Comparison of ENCODE assay signal across 21 cellular contexts in the genomic region with DNA sequence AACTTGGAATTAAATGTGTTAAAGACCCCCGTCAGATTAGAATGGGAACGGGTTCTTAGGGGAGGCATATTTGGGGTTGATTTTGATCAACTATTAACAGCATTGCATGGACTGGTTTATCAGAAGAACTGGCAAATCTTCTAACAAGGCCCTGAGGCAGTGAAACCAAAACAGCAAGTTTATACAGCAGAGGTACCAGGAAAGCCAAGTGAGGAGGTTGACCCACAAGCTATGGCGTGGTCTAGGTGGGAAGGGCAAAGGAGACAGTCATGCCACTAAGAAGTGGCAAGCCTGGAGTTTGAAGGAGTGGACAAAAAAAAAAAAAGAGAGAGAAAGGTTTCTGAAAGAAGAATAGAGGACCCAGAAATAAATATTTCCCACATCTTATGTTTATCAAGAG.
DNase-seq lines count a peak whose midpoint lies in the region; ATAC-seq, FAIRE-seq and TF ChIP-seq lines count a peak whose summit lies in the region.
"Had no signal": no experiment of that assay in that cellular context is flagged by ENCODE, and none has a peak within 500 bp of the region (broad histone marks: within the 10 kb centered on the region; RNA-seq: fewer than 3 reads in every experiment).

No MANE protein-coding gene starts in this region.

- no peaks in the 10 kb centered on the region; the same call in 1 of the 2 replicates for H3K9me2 ChIP-seq in GM23338 (ENCODE audit: insufficient read depth)

- WGBS in HepG2 (ENCODE audit: low lambda C conversion rate) = 63% methylated on average over 3 of the region's 3 CpGs
- WGBS in prostate gland = 36% methylated on average over 3 of the region's 3 CpGs

- ATAC-seq in GM23338 (no peak), HepG2 (no peak)
- ATAC-seq: esophagus mucosa, K562 had no signal

- H3K9me3 ChIP-seq in ascending aorta = peaks cover 0 to 2% of the 10 kb centered on the region in 2 donors
- peaks cover 7% of the 10 kb centered on the region; the same call in 1 of the 2 replicates for H3K9me3 ChIP-seq in HepG2 (ENCODE audit: low read length)
- no peaks in the 10 kb centered on the region for H3K9me3 ChIP-seq in skeletal muscle satellite cell (replicated peaks; ENCODE audit: low read length)
- H3K9me3 ChIP-seq in prostate gland = no peaks in the 10 kb centered on the region
- H3K9me3 ChIP-seq: Peyer's patch had no signal

- TF ChIP-seq EP300 in HepG2 (IDR thresholded peaks at IDR 0.05; ENCODE audit: low read depth in 2 of 2, low read length in 2 of 2) = no peak
- TF ChIP-seq EP300 in HepG2 (CRISPR knock-in tag; IDR thresholded peaks at IDR 0.05; ENCODE audit: borderline replicate concordance) = no peak

- H3K36me3 Mint-ChIP-seq in GM23338 (ENCODE audit: low read depth) = no peaks in the 10 kb centered on the region

- CTCF ChIA-PET in HepG2 (lab: Yijun Ruan, JAX; ENCODE audit: low intra/inter-chr PET ratio, low total read pairs) = no interaction called here

- no peak for FAIRE-seq in HepG2 (lab: Jason Lieb, UNC)
- FAIRE-seq: K562 had no signal

- no peaks in the 10 kb centered on the region for H3F3A ChIP-seq in GM23338 (replicated peaks; ENCODE audit: low read depth)

- TF ChIP-seq CTCF in GM23338 (conservative IDR thresholded peaks at IDR 0.05; ENCODE audit: low read depth in 2 of 2) (no peak), ascending aorta (IDR thresholded peaks at IDR 0.05) (no peak), HepG2 (CRISPR knock-in tag; IDR thresholded peaks at IDR 0.05) (no peak), prostate gland (IDR thresholded peaks at IDR 0.05) (no peak)

- H3K79me2 ChIP-seq in GM23338 (replicated peaks; ENCODE audit: insufficient read depth) = no peaks in the 10 kb centered on the region
- H3K79me2 ChIP-seq in HepG2 (ENCODE audit: insufficient read depth, low read length) = no peaks in the 10 kb centered on the region

- H2AFZ ChIP-seq in GM23338 = peak overlapping the region; percentile 8; the same call in 1 of the 2 replicates
- H2AFZ ChIP-seq in HepG2 (ENCODE audit: low read length) = peak overlapping the region; percentile 94

- POLR2A ChIA-PET in HepG2 (lab: Yijun Ruan, JAX) = interaction anchor here (1.3 kb wide), 1 partner anchor 32 kb away, joined by 6 read pairs; no protein-coding TSS in a partner anchor

- H3K4me3 ChIP-seq in GM23338 (no peak overlapping the region), ascending aorta (no peak overlapping the region), HepG2 (replicated peaks in 1 of 3; ENCODE audit: insufficient read depth in 1 of 3, low read depth in 2 of 3, low read length in 3 of 3) (peak overlapping the region in 2 of 3 experiments; percentile 31 to 35; a peak in 3 of 6 replicates), skeletal muscle satellite cell (ENCODE audit: low read length) (no peak overlapping the region), prostate gland (no peak overlapping the region)
- H3K4me3 ChIP-seq: K562, Peyer's patch had no signal

- in situ Hi-C loops in HepG2 (cut with HindIII; ENCODE audit: extremely low pct_ligation_motif_present, low pct_unique_long_range_greater_than_20kb) = no loop called here

- H4K20me1 ChIP-seq in GM23338 (replicated peaks; ENCODE audit: insufficient read depth) (no peaks in the 10 kb centered on the region), HepG2 (ENCODE audit: insufficient read depth, low read length) (no peaks in the 10 kb centered on the region)

- H3K27ac ChIP-seq in GM23338 (ENCODE audit: low read depth) (no peak overlapping the region), ascending aorta (peak overlapping the region; percentile 47 to 56), HepG2 (ENCODE audit: extremely low read length, insufficient read depth, low read length) (peak overlapping the region; percentile 67), prostate gland (no peak overlapping the region)
- H3K27ac ChIP-seq: Peyer's patch had no signal

- BruUV-seq in HepG2 (replicated peaks; lab: Mats Ljungman, UMichigan) = no TSS peak

- no peak overlapping the region for H3K4me3 Mint-ChIP-seq in GM23338
- H3K4me3 Mint-ChIP-seq: activated naive CD8-positive, alpha-beta T cell treated with anti-CD3 and anti-CD28 coated beads, Interleukin-2, amount 10 ng/mL, durations not matched to agents 7 days and 5 days; activated T-helper 1 cell treated with anti-CD3 and anti-CD28 coated beads, Interleukin-12 subunit alpha, Interleukin-12 subunit beta, Interleukin-2, Interleukin-4 antibody, amounts not matched to agents 30 ng/mL and 10 ng/mL and 1 ng/mL, durations not matched to agents 14 hours and 24 hours and 36 hours had no signal

- TF ChIP-seq POLR2A in HepG2 (IDR thresholded peaks at IDR 0.05; ENCODE audit: insufficient read depth in 1 of 2, low read depth in 2 of 2, low read length in 2 of 2) (no peak), prostate gland (IDR thresholded peaks at IDR 0.05) (no peak)

- TF ChIP-seq RAD21 in HepG2 (CRISPR knock-in tag; IDR thresholded peaks at IDR 0.05) = no peak

- peaks cover 14% of the 10 kb centered on the region; the same call in 2 of the 3 replicates for H3K4me1 Mint-ChIP-seq in GM23338

- peaks cover 6% of the 10 kb centered on the region; the same call in 1 of the 2 replicates for H3K4me1 ChIP-seq in GM23338 (ENCODE audit: insufficient read depth)
- peaks cover 8 to 14% of the 10 kb centered on the region in 2 donors for H3K4me1 ChIP-seq in ascending aorta
- peaks cover 59% of the 10 kb centered on the region for H3K4me1 ChIP-seq in HepG2 (ENCODE audit: insufficient read depth, low read length)
- peaks cover 38% of the 10 kb centered on the region for H3K4me1 ChIP-seq in skeletal muscle satellite cell (ENCODE audit: control insufficient read depth, insufficient read depth, low read length)
- H3K4me1 ChIP-seq in prostate gland (replicated peaks) = no peaks in the 10 kb centered on the region

- H3K27ac Mint-ChIP-seq in GM23338 = no peak overlapping the region
- H3K27ac Mint-ChIP-seq: activated naive CD8-positive, alpha-beta T cell treated with anti-CD3 and anti-CD28 coated beads, Interleukin-2, amount 10 ng/mL, durations not matched to agents 7 days and 5 days; activated T-helper 1 cell treated with anti-CD3 and anti-CD28 coated beads, Interleukin-12 subunit alpha, Interleukin-12 subunit beta, Interleukin-2, Interleukin-4 antibody, amounts not matched to agents 30 ng/mL and 10 ng/mL and 1 ng/mL, durations not matched to agents 14 hours and 24 hours and 36 hours had no signal

- peak overlapping the region; percentile 68 for H3K9ac ChIP-seq in HepG2 (ENCODE audit: insufficient read depth, low read depth, low read length)
- peak overlapping the region; percentile 9 for H3K9ac ChIP-seq in skeletal muscle satellite cell (ENCODE audit: low read depth, low read length)

- peaks cover 6% of the 10 kb centered on the region; the same call in 2 of the 3 replicates for H3K9me3 Mint-ChIP-seq in GM23338
- H3K9me3 Mint-ChIP-seq: activated T-helper 1 cell treated with anti-CD3 and anti-CD28 coated beads, Interleukin-12 subunit alpha, Interleukin-12 subunit beta, Interleukin-2, Interleukin-4 antibody, amounts not matched to agents 30 ng/mL and 10 ng/mL and 1 ng/mL, durations not matched to agents 14 hours and 24 hours and 36 hours had no signal

- no peaks in the 10 kb centered on the region for H3K36me3 ChIP-seq in GM23338 (ENCODE audit: insufficient read depth)
- H3K36me3 ChIP-seq in ascending aorta = no peaks in the 10 kb centered on the region
- H3K36me3 ChIP-seq in HepG2 (replicated peaks in 1 of 2; ENCODE audit: control insufficient read depth in 1 of 2, insufficient read depth in 2 of 2, low read length in 2 of 2) = no peaks in the 10 kb centered on the region
- no peaks in the 10 kb centered on the region for H3K36me3 ChIP-seq in skeletal muscle satellite cell (ENCODE audit: insufficient read depth, low read length)
- no peaks in the 10 kb centered on the region for H3K36me3 ChIP-seq in prostate gland
- H3K36me3 ChIP-seq: Peyer's patch had no signal

- H3K27me3 Mint-ChIP-seq in GM23338 (ENCODE audit: insufficient read depth, low read depth, poor library complexity) = no peaks in the 10 kb centered on the region

- no peak overlapping the region for H3K4me2 ChIP-seq in GM23338
- H3K4me2 ChIP-seq in HepG2 (ENCODE audit: low read depth, low read length) = peak overlapping the region; percentile 56
- H3K4me2 ChIP-seq in skeletal muscle satellite cell (ENCODE audit: low read length) = peak overlapping the region; percentile 13

- no peak for DNase-seq in GM23338 (ENCODE audit: low spot score)
- DNase-seq in ascending aorta (ENCODE audit: low spot score in 2 of 2) = no peak
- DNase-seq in HepG2 (ENCODE audit: low spot score) = no peak
- no peak for DNase-seq in stimulated activated naive CD4-positive, alpha-beta T cell (lab: John Stamatoyannopoulos, UW)
- no peak for DNase-seq in prostate gland (ENCODE audit: low spot score)
- no peak for DNase-seq in 8988T
- no peak for DNase-seq in stimulated activated CD4-positive, alpha-beta T cell treated with anti-CD3 and anti-CD28 coated beads, Interleukin-1b, Interleukin-23, amount 100 ng/mL, for 48 hours
- DNase-seq: activated CD4-positive, alpha-beta T cell treated with anti-CD3 and anti-CD28 coated beads for 1 hour; activated naive CD8-positive, alpha-beta T cell treated with anti-CD3 and anti-CD28 coated beads, Interleukin-2, amount 10 ng/mL, durations not matched to agents 7 days and 5 days; AML-193; DND-41; NCI-H1694 treated with DMSO at 0.1 percent for 48 hours; NCI-H226; Peyer's patch; stimulated activated CD8-positive, alpha-beta memory T cell treated with anti-CD3 and anti-CD28 coated beads, Interleukin-4, amount 100 ng/mL, for 48 hours; substantia nigra; SW 1271 had no signal

- intact Hi-C loops in ascending aorta (cut with DNase I) = loop anchor here (2.0 to 5.0 kb wide), 2 partner anchors 224 to 372 kb away; no protein-coding TSS in a partner anchor
- intact Hi-C loops in HepG2 (cut with micrococcal nuclease; ENCODE audit: unreplicated experiment) = loop anchor here (2.0 to 5.0 kb wide), 5 partner anchors 32 to 389 kb away; partner anchors contain the start of gene FN1
- intact Hi-C loops in prostate gland (cut with DNase I) = loop anchor here (10.0 kb wide), 1 partner anchor 88 kb away; no protein-coding TSS in a partner anchor

- H3K27me3 ChIP-seq in GM23338 (ENCODE audit: insufficient read depth) = no peaks in the 10 kb centered on the region
- H3K27me3 ChIP-seq in ascending aorta = no peaks in the 10 kb centered on the region
- H3K27me3 ChIP-seq in HepG2 (ENCODE audit: control insufficient read depth in 1 of 2, insufficient read depth in 2 of 2, low read length in 2 of 2) = no peaks in the 10 kb centered on the region
- no peaks in the 10 kb centered on the region for H3K27me3 ChIP-seq in skeletal muscle satellite cell (ENCODE audit: control insufficient read depth, insufficient read depth, low read length)
- H3K27me3 ChIP-seq in prostate gland (replicated peaks; ENCODE audit: insufficient read depth) = no peaks in the 10 kb centered on the region
- H3K27me3 ChIP-seq: Peyer's patch had no signal

TF ChIP-seq in GM23338, 12 proteins besides CTCF, POLR2A, EP300 and RAD21 (continues in another document):
- TF ChIP-seq EZH2phosphoT487 (IDR thresholded peaks at IDR 0.05; ENCODE audit: unreplicated experiment) = no peak
- no peak for TF ChIP-seq JUNB (IDR thresholded peaks at IDR 0.05; ENCODE audit: unreplicated experiment)

TF ChIP-seq in HepG2, 621 proteins besides CTCF, POLR2A, EP300 and RAD21 (continues in another document):
- TF ChIP-seq ZSCAN12 (CRISPR knock-in tag; IDR thresholded peaks at IDR 0.05) = no peak
- TF ChIP-seq FOXK1 (CRISPR knock-in tag; IDR thresholded peaks at IDR 0.05; ENCODE audit: borderline replicate concordance, low read depth) = peak; percentile 9; the same call in 1 of the 2 replicates

Comparison
In these comparisons a context has a peak if more than half of its experiments do, and no peak if none do; other contexts are left out.
1. H3K27ac ChIP-seq: peak in ascending aorta (2 of 2) and HepG2 (single experiment); none in GM23338 (single experiment) and prostate gland (0 of 2).
2. H3K4me3 ChIP-seq: peak in HepG2 (2 of 3); none in GM23338 (single experiment), ascending aorta (0 of 2), skeletal muscle satellite cell (single experiment) and prostate gland (0 of 2).